12 cellular contexts compared by ENCODE assay signal in genomic region chr2:9258953-9259399, GRCh38. TPM values are rescaled to one million over a fixed set of nuclear protein-coding genes. Genes with fewer than 3 reads are reported as not detected.
DNase-seq lines count a peak whose midpoint lies in the region; ATAC-seq, FAIRE-seq and TF ChIP-seq lines count a peak whose summit lies in the region.
"Had no signal": no experiment of that assay in that cellular context is flagged by ENCODE, and none has a peak within 500 bp of the region (broad histone marks: within the 10 kb centered on the region; RNA-seq: fewer than 3 reads in every experiment).

No MANE protein-coding gene starts in this region.

- H3K14ac ChIP-seq in H9 (ENCODE audit: insufficient read depth, low read length) (no peak overlapping the region), H1 (ENCODE audit: insufficient read length) (no peak overlapping the region)

- H3K79me2 ChIP-seq in H9 (ENCODE audit: insufficient read depth, low read length) (no peaks in the 10 kb centered on the region), H1 (ENCODE audit: control insufficient read depth in 1 of 2, insufficient read depth in 2 of 2, low read length in 2 of 2) (peaks cover 0 to 42% of the 10 kb centered on the region in 2 experiments; a peak in 2 of 4 replicates)

- H2BK15ac ChIP-seq in H9 (ENCODE audit: low read depth, low read length) (no peak overlapping the region), H1 (ENCODE audit: low read length) (no peak overlapping the region)

- H3T11ph ChIP-seq in H9 (ENCODE audit: low read length) = no peak overlapping the region

- H2BK120ac ChIP-seq in H9 (ENCODE audit: low read depth, low read length, poor library complexity, severe bottlenecking) (no peak overlapping the region), H1 (replicated peaks; ENCODE audit: low read depth, low read length) (no peak overlapping the region)

- H3K36me3 ChIP-seq in H1 (ENCODE audit: control insufficient read depth in 2 of 4, insufficient read depth in 4 of 4, low read length in 3 of 4) (no peaks in the 10 kb centered on the region), lung (ENCODE audit: control insufficient read depth in 2 of 2, insufficient read depth in 2 of 2, low read length in 2 of 2) (no peaks in the 10 kb centered on the region), stomach smooth muscle (ENCODE audit: control insufficient read depth in 2 of 2, insufficient read depth in 2 of 2, low read length in 2 of 2) (no peaks in the 10 kb centered on the region), MG63 (peaks cover 4% of the 10 kb centered on the region)

- H3K27me3 ChIP-seq in H9 (ENCODE audit: insufficient read depth, low read length) (no peaks in the 10 kb centered on the region), H1 (replicated peaks in 1 of 4; ENCODE audit: control insufficient read depth in 3 of 4, extremely low read depth in 1 of 4, insufficient read depth in 3 of 4, low read length in 3 of 4) (no peaks in the 10 kb centered on the region), lung (ENCODE audit: control insufficient read depth, insufficient read depth) (no peaks in the 10 kb centered on the region), stomach smooth muscle (ENCODE audit: control insufficient read depth in 1 of 2, insufficient read depth in 2 of 2, low read length in 2 of 2) (no peaks in the 10 kb centered on the region), MG63 (no peaks in the 10 kb centered on the region)

- no peak overlapping the region for H2AFZ ChIP-seq in H9 (ENCODE audit: low read length)
- no peak overlapping the region for H2AFZ ChIP-seq in H1 (ENCODE audit: low read length)

- H3K27ac Mint-ChIP-seq in H9 = peak overlapping the region; percentile 14 to 84 (median 34); a peak in 3 of 7 replicates
- H3K27ac Mint-ChIP-seq: activated naive CD4-positive, alpha-beta T cell treated with anti-CD3 and anti-CD28 coated beads, Interleukin-2, amount 10 ng/mL, durations not matched to agents 7 days and 5 days had no signal

- H3K23ac ChIP-seq in H9 (ENCODE audit: insufficient read length, low read depth, low read length) = no peak overlapping the region
- H3K23ac ChIP-seq in H1 (ENCODE audit: insufficient read length) = no peak overlapping the region

- H3K4me1 ChIP-seq in H9 (ENCODE audit: insufficient read depth, low read length) (no peaks in the 10 kb centered on the region), H1 (replicated peaks in 1 of 4; ENCODE audit: control insufficient read depth in 3 of 4, insufficient read depth in 4 of 4, low read length in 3 of 4) (peaks cover 2 to 16% (median 6%) of the 10 kb centered on the region in 4 experiments; a peak in 5 of 7 replicates), lung (ENCODE audit: control insufficient read depth in 2 of 2, insufficient read depth in 2 of 2, low read length in 2 of 2) (peaks cover 18 to 39% of the 10 kb centered on the region in 2 donors), stomach smooth muscle (ENCODE audit: control insufficient read depth, insufficient read depth, low read length) (peaks cover 61% of the 10 kb centered on the region)

- H4K8ac ChIP-seq in H9 (replicated peaks; ENCODE audit: insufficient read length, low read depth, low read length) = no peak overlapping the region
- no peak overlapping the region for H4K8ac ChIP-seq in H1 (ENCODE audit: extremely low read depth, insufficient read depth, low read length)

- no peak for DNase-seq in H9
- no peak for DNase-seq in H1 (ENCODE audit: low read depth in 1 of 2, low spot score in 2 of 2)
- no peak for DNase-seq in lung (ENCODE audit: low spot score)
- no peak for DNase-seq in stimulated activated CD8-positive, alpha-beta memory T cell treated with anti-CD3 and anti-CD28 coated beads, Interleukin-4, amount 100 ng/mL, for 48 hours
- DNase-seq in activated T-cell treated with anti-CD3 and anti-CD28 coated beads for 4 hours = no peak
- no peak for DNase-seq in MG63
- no peak for DNase-seq in NCI-H82 (lab: John Stamatoyannopoulos, UW)
- DNase-seq: activated naive CD4-positive, alpha-beta T cell treated with anti-CD3 and anti-CD28 coated beads, Interleukin-2, amount 10 ng/mL, durations not matched to agents 7 days and 5 days; COR-L47; RPMI8226; stimulated activated CD4-positive, alpha-beta T cell treated with anti-CD3 and anti-CD28 coated beads, Interleukin-12 subunit alpha, Interleukin-12 subunit beta, amount 100 ng/mL, for 4 hours had no signal

- H3K9ac ChIP-seq in H9 (ENCODE audit: extremely low read depth, insufficient read length, low read length) (no peak overlapping the region), H1 (replicated peaks in 1 of 4; ENCODE audit: extremely low read depth in 1 of 4, low read depth in 3 of 4, low read length in 3 of 4) (no peak overlapping the region), stomach smooth muscle (ENCODE audit: low read length in 2 of 2) (peak overlapping the region in 1 of 2 donors; percentile 4)

- TF ChIP-seq EP300 in H1 (IDR thresholded peaks at IDR 0.05; ENCODE audit: borderline replicate concordance in 1 of 2, low read depth in 2 of 2, low read length in 2 of 2) = no peak

- no peak overlapping the region for H2AK5ac ChIP-seq in H9 (ENCODE audit: insufficient read length, low read length)
- H2AK5ac ChIP-seq in H1 (ENCODE audit: low read depth, low read length) = no peak overlapping the region

- H3K56ac ChIP-seq in H9 (ENCODE audit: insufficient read length, low read depth, low read length) (no peak overlapping the region), H1 (replicated peaks; ENCODE audit: insufficient read length, low read depth, low read length) (no peak overlapping the region)

- TF ChIP-seq RAD21 in H1 (IDR thresholded peaks at IDR 0.05 in 1 of 2, conservative IDR thresholded peaks at IDR 0.05 in 1 of 2; ENCODE audit: low read depth in 2 of 2, low read length in 2 of 2) = no peak

- TF ChIP-seq CTCF in H9 (conservative IDR thresholded peaks at IDR 0.05) = no peak
- no peak for TF ChIP-seq CTCF in H1 (IDR thresholded peaks at IDR 0.05; ENCODE audit: control extremely low read depth in 1 of 3, insufficient read depth in 1 of 3, low read depth in 1 of 3, low read length in 3 of 3)
- TF ChIP-seq CTCF in lung (IDR thresholded peaks at IDR 0.05; ENCODE audit: control extremely low read depth, extremely low read depth) = no peak

- no peak overlapping the region for H2BK12ac ChIP-seq in H9 (ENCODE audit: insufficient read length, low read depth, low read length)
- H2BK12ac ChIP-seq in H1 (ENCODE audit: low read depth, low read length) = no peak overlapping the region

- H2BK5ac ChIP-seq in H9 (ENCODE audit: insufficient read length, low read length) (no peak overlapping the region), H1 (ENCODE audit: low read depth, low read length) (no peak overlapping the region)

- no peaks in the 10 kb centered on the region for H3K9me3 Mint-ChIP-seq in H9
- H3K9me3 Mint-ChIP-seq: activated naive CD4-positive, alpha-beta T cell treated with anti-CD3 and anti-CD28 coated beads, Interleukin-2, amount 10 ng/mL, durations not matched to agents 7 days and 5 days had no signal

- H3K9me3 ChIP-seq in H9 (ENCODE audit: control insufficient read depth, low read depth, low read length) (no peaks in the 10 kb centered on the region), H1 (ENCODE audit: insufficient read depth in 2 of 2, low read depth in 1 of 2, low read length in 1 of 2) (no peaks in the 10 kb centered on the region), lung (ENCODE audit: control insufficient read depth in 2 of 2, insufficient read depth in 1 of 2, low read length in 1 of 2) (no peaks in the 10 kb centered on the region), stomach smooth muscle (ENCODE audit: control insufficient read depth in 2 of 2, low read length in 2 of 2) (no peaks in the 10 kb centered on the region), MG63 (no peaks in the 10 kb centered on the region)

- H3K4me3 Mint-ChIP-seq in H9 = no peak overlapping the region
- H3K4me3 Mint-ChIP-seq: activated naive CD4-positive, alpha-beta T cell treated with anti-CD3 and anti-CD28 coated beads, Interleukin-2, amount 10 ng/mL, durations not matched to agents 7 days and 5 days had no signal

- no peak overlapping the region for H3K4me2 ChIP-seq in H9 (ENCODE audit: insufficient read depth, insufficient read length, low read length)
- H3K4me2 ChIP-seq in H1 (ENCODE audit: insufficient read depth in 1 of 2, low read depth in 2 of 2, low read length in 2 of 2) = no peak overlapping the region

- H3K36me3 Mint-ChIP-seq in H9 (ENCODE audit: insufficient read depth in 1 of 3, low read depth in 3 of 3) = no peaks in the 10 kb centered on the region
- H3K36me3 Mint-ChIP-seq: activated naive CD4-positive, alpha-beta T cell treated with anti-CD3 and anti-CD28 coated beads, Interleukin-2, amount 10 ng/mL, durations not matched to agents 7 days and 5 days had no signal

- peaks cover 59 to 67% of the 10 kb centered on the region in 2 experiments for H3K4me1 Mint-ChIP-seq in H9
- H3K4me1 Mint-ChIP-seq: activated naive CD4-positive, alpha-beta T cell treated with anti-CD3 and anti-CD28 coated beads, Interleukin-2, amount 10 ng/mL, durations not matched to agents 7 days and 5 days had no signal

- FAIRE-seq in H1 (lab: Jason Lieb, UNC) = no peak

- peaks cover 1% of the 10 kb centered on the region; the same call in 1 of the 2 replicates for H3K27me3 Mint-ChIP-seq in H9 (ENCODE audit: low read depth)

- H3K79me1 ChIP-seq in H9 (ENCODE audit: insufficient read depth, low read depth, low read length, poor library complexity, severe bottlenecking) = no peaks in the 10 kb centered on the region
- H3K79me1 ChIP-seq in H1 (ENCODE audit: low read depth, low read length) = no peaks in the 10 kb centered on the region; the same call in 1 of the 2 replicates

- no peak overlapping the region for H3K4me3 ChIP-seq in H1 (ENCODE audit: extremely low read depth in 1 of 4, insufficient read depth in 2 of 4, low read depth in 3 of 4, low read length in 4 of 4)
- no peak overlapping the region for H3K4me3 ChIP-seq in lung
- peak overlapping the region in 1 of 2 donors; percentile 40 for H3K4me3 ChIP-seq in stomach smooth muscle (ENCODE audit: low read length in 2 of 2)
- H3K4me3 ChIP-seq in MG63 = no peak overlapping the region

- H2BK20ac ChIP-seq in H9 (ENCODE audit: low read depth, low read length, poor library complexity, severe bottlenecking) (no peak overlapping the region), H1 (ENCODE audit: low read length) (no peak overlapping the region)

- POLR2A ChIA-PET in H1 (lab: Charles Lee; ENCODE audit: partially characterized antibody) = interaction anchor here (1.3 kb wide), 1 partner anchor 24 kb away, joined by 3 read pairs; no protein-coding TSS in a partner anchor

- no peak overlapping the region for H3K18ac ChIP-seq in H9 (ENCODE audit: insufficient read length, low read depth, low read length)
- no peak overlapping the region for H3K18ac ChIP-seq in H1 (ENCODE audit: extremely low read depth, low read length)

- CTCF ChIA-PET in H1 (lab: Charles Lee; ENCODE audit: partially characterized antibody) = interaction anchor here (0.7 to 1.2 kb wide), 4 partner anchors 13 to 120 kb away, joined by 3 to 4 read pairs (median 3); no protein-coding TSS in a partner anchor

- H3K4ac ChIP-seq in H9 (ENCODE audit: low read depth, low read length) (no peak overlapping the region), H1 (replicated peaks; ENCODE audit: insufficient read length, low read depth, low read length) (no peak overlapping the region)

- H3K27ac ChIP-seq in H9 (ENCODE audit: insufficient read length, low read depth, low read length) (no peak overlapping the region), H1 (ENCODE audit: low read depth, low read length) (0 out of 2 replicates have a peak overlapping the region, but pooled peaks have one; percentile 15), lung (ENCODE audit: low read depth in 1 of 2, low read length in 1 of 2) (peak overlapping the region; percentile 9 to 55), stomach smooth muscle (ENCODE audit: low read length) (peak overlapping the region; percentile 37)

- H3K23me2 ChIP-seq in H9 (ENCODE audit: insufficient read length, low read depth, low read length, poor library complexity, severe bottlenecking) (no peaks in the 10 kb centered on the region), H1 (ENCODE audit: low read depth, low read length) (no peaks in the 10 kb centered on the region)

- no peaks in the 10 kb centered on the region for H4K20me1 ChIP-seq in H9 (ENCODE audit: control insufficient read depth, insufficient read depth, insufficient read length)
- H4K20me1 ChIP-seq in H1 (replicated peaks in 1 of 2; ENCODE audit: control insufficient read depth in 1 of 2, insufficient read depth in 2 of 2, low read length in 2 of 2) = peaks cover 2 to 8% of the 10 kb centered on the region in 2 experiments

- no peak for ATAC-seq in lung (ENCODE audit: insufficient read depth, low FRiP score)

- no peak for TF ChIP-seq POLR2A in H1 (IDR thresholded peaks at IDR 0.05; ENCODE audit: control extremely low read depth in 1 of 2, low read depth in 2 of 2, low read length in 2 of 2)

- H4K91ac ChIP-seq in H9 (ENCODE audit: insufficient read length, low read depth, low read length) (no peak overlapping the region), H1 (replicated peaks; ENCODE audit: insufficient read length, low read length) (no peak overlapping the region)

- no CpG with 5 or more reads among the region's 12 CpGs for WGBS in H9 (ENCODE audit: extremely low coverage, insufficient read length, low lambda C conversion rate)
- WGBS in H1 (ENCODE audit: extremely low coverage in 1 of 2, insufficient coverage in 1 of 2, insufficient read length in 1 of 2, insufficient replicate concordance in 2 of 2, low coverage in 1 of 2, low lambda C conversion rate in 2 of 2, missing lambda C conversion rate in 1 of 2), 2 experiments = 84% methylated on average over 9 of the region's 12 CpGs; no CpG with 5 or more reads in 1 of the 2 experiments
- 36 to 40% methylated on average over 12 of the region's 12 CpGs for WGBS in lung, 2 donors

- H4K5ac ChIP-seq in H9 (ENCODE audit: insufficient read length, low read depth, low read length) (no peak overlapping the region), H1 (ENCODE audit: insufficient read length, low read depth, low read length) (no peak overlapping the region)

RNA-seq across cellular contexts. Expression of gene ASAP2, which starts 52.4 kb away (rescaled TPM):
- total RNA-seq in H9 (2021) (11.0 and 12.6 TPM in 2 replicates), lung (10 to 100 TPM; 19.2 to 30.9 TPM)
- 16.6 and 18.7 TPM in 2 replicates for total RNA-seq in H1 (2021; fragmentation: NEBNext Ultra II Directional; extraction: Animal tissue kit (Norgen Biotek cat#: 25700))
- polyA plus RNA-seq in H1 (2011; rRNA removed) (8.6 and 10.2 TPM in 2 replicates), lung (10 to 100 TPM in 1 of 2 donors, 1 to 10 TPM in 1; 7.4 to 14.8 TPM)
- polyA plus RNA-seq in H1 (2011; cell fraction: cytosol; rRNA removed) = 9.5 TPM
- 10.5 TPM for polyA plus RNA-seq in H1 (2011; cell fraction: nucleus; rRNA removed)
- 9.0 to 13.2 TPM (median 10.2 TPM) in 4 replicates for polyA plus RNA-seq in H1 (2012, experiment 1 of 2)
- 0.70 TPM for polyA plus RNA-seq in H1 (2012, experiment 2 of 2)
- polyA plus RNA-seq in H1 (2013, experiment 1 of 2) = 10.7 TPM
- 11.2 TPM for polyA plus RNA-seq in H1 (2013, experiment 2 of 2)
- polyA minus RNA-seq in H1 (2011; rRNA and poly(A)+ RNA removed) = 15.3 and 16.8 TPM in 2 replicates
- 8.6 TPM for polyA minus RNA-seq in H1 (2011; cell fraction: cytosol; rRNA and poly(A)+ RNA removed)
- polyA minus RNA-seq in H1 (2011; cell fraction: nucleus; rRNA and poly(A)+ RNA removed) = 19.0 TPM
- total RNA-seq in MG63 (2014; rRNA removed; shearing (Covaris generic); ENCODE audit: low replicate concordance) = 18.4 and 30.6 TPM in 2 replicates
